Comparison of ENCODE assay signal across 1 cellular context in genomic region chr20:21391495-21392298, GRCh38.
TF ChIP-seq lines count a peak whose summit lies in the region.

No MANE protein-coding gene starts in this region.

TF ChIP-seq in A549, 52 proteins besides CTCF, POLR2A, EP300 and RAD21 (continued from another document):
- TF ChIP-seq GATA3 (IDR thresholded peaks at IDR 0.05; ENCODE audit: borderline replicate concordance) (no peak), CHD2 (IDR thresholded peaks at IDR 0.05; ENCODE audit: low read length, partially characterized antibody) (no peak)
